ENCODE assay signal across 1 cellular context in genomic region chrX:24372021-24372763, GRCh38.
TF ChIP-seq lines count a peak whose summit lies in the region.

No MANE protein-coding gene starts in this region.

TF ChIP-seq in IMR-90, 13 proteins besides CTCF, POLR2A, EP300 and RAD21:
- TF ChIP-seq SMC3 (IDR thresholded peaks at IDR 0.05; ENCODE audit: low read depth, low read length): no peak
- TF ChIP-seq RFX5 (IDR thresholded peaks at IDR 0.05; ENCODE audit: low read depth, low read length): no peak
- no peak for TF ChIP-seq ELK1 (IDR thresholded peaks at IDR 0.05; ENCODE audit: borderline replicate concordance, low read depth, low read length)
- TF ChIP-seq NFE2L2 (IDR thresholded peaks at IDR 0.05; ENCODE audit: low read depth, low read length): no peak
- no peak for TF ChIP-seq MAZ (IDR thresholded peaks at IDR 0.05; ENCODE audit: borderline replicate concordance, low read depth, low read length)
- no peak for TF ChIP-seq BHLHE40 (IDR thresholded peaks at IDR 0.05; ENCODE audit: low read depth, low read length)
